In the genomic region with DNA sequence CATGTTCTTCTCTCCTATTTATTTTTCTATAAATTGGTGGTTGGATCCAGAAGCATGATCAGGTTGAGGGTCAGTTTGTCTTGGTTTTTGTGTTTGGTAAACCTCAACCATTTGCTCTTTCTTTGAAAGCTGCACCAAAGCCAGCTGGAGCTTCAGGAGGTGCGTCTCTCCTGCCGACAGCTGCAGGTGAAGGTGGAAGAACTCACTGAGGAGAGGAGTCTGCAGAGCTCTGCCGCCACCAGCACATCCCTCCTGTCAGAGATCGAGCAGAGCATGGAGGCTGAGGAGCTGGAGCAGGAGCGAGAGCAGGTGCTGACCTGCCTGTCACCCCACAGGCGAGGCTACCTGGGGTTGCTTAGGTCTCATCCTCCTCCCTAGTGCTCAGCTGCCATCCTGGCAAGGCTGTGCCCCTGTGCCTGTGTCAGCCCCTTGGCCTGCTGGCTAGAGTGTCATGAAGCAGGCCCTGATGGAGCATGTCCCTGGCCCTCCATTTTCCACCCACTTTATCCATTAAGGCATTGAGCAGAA, we compare ENCODE assay signal across 21 cellular contexts. TPM values are rescaled to one million over a fixed set of nuclear protein-coding genes. Genes with fewer than 3 reads are reported as not detected.
DNase-seq lines count a peak whose midpoint lies in the region.
"Had no signal": no experiment of that assay in that cellular context is flagged by ENCODE, and none has a peak within 500 bp of the region (broad histone marks: within the 10 kb centered on the region; RNA-seq: fewer than 3 reads in every experiment).

No MANE protein-coding gene starts in this region.

- intact Hi-C loops in activated naive CD4-positive, alpha-beta T cell treated with anti-CD3 and anti-CD28 coated beads for 36 hours (cut with micrococcal nuclease): no loop called here

- CTCF ChIA-PET in activated naive CD4-positive, alpha-beta T cell treated with anti-CD3 and anti-CD28 coated beads for 36 hours (lab: Charles Lee): interaction anchor here (0.6 to 1.5 kb wide), 3 partner anchors 9 to 38 kb away, joined by 3 to 4 read pairs (median 3); no protein-coding TSS in a partner anchor

- peaks cover 23% of the 10 kb centered on the region for H3K4me1 Mint-ChIP-seq in activated naive CD4-positive, alpha-beta T cell treated with anti-CD3 and anti-CD28 coated beads for 36 hours (ENCODE audit: low read depth)
- H3K4me1 Mint-ChIP-seq: GM23338 had no signal

- DNase-seq in activated naive CD4-positive, alpha-beta T cell treated with anti-CD3 and anti-CD28 coated beads for 36 hours: no peak
- DNase-seq in activated naive CD4-positive, alpha-beta T cell treated with Interleukin-2 at 50 U/mL for 16 hours: no peak
- peak; percentile 33 for DNase-seq in activated CD8-positive, alpha-beta memory T cell treated with anti-CD3 and anti-CD28 coated beads, Interleukin-2, amount 50 U/mL, for 48 hours
- DNase-seq in islet precursor cell: peak; percentile 18
- DNase-seq in T-helper 2 cell: no peak
- DNase-seq in NCI-H526 treated with DMSO at 0.1 percent for 48 hours (lab: John Stamatoyannopoulos, UW): no peak
- no peak for DNase-seq in NCI-H82 (lab: John Stamatoyannopoulos, UW)
- DNase-seq: AML-193; Caco-2; CD4-positive, alpha-beta T cell; IMR-90; KG1; MG63; NCI-H1105 treated with DMSO at 0.1 percent for 48 hours; NCI-H146; NCI-H2029; NCI-H446; NCI-H524 treated with DMSO at 0.1 percent for 48 hours; PC-9; Right ventricle myocardium superior had no signal

- peak overlapping the region; percentile 30 for H3K27ac Mint-ChIP-seq in activated naive CD4-positive, alpha-beta T cell treated with anti-CD3 and anti-CD28 coated beads for 36 hours
- H3K27ac Mint-ChIP-seq: CD4-positive, alpha-beta T cell; GM23338 had no signal

- H3K27me3 Mint-ChIP-seq in activated naive CD4-positive, alpha-beta T cell treated with anti-CD3 and anti-CD28 coated beads for 36 hours (ENCODE audit: low read depth): no peaks in the 10 kb centered on the region
- H3K27me3 Mint-ChIP-seq: CD4-positive, alpha-beta T cell had no signal

- H3K36me3 Mint-ChIP-seq in activated naive CD4-positive, alpha-beta T cell treated with anti-CD3 and anti-CD28 coated beads for 36 hours (ENCODE audit: low read depth): peaks cover 49% of the 10 kb centered on the region

- H3K9me3 Mint-ChIP-seq in activated naive CD4-positive, alpha-beta T cell treated with anti-CD3 and anti-CD28 coated beads for 36 hours: peaks cover 1% of the 10 kb centered on the region
- H3K9me3 Mint-ChIP-seq: CD4-positive, alpha-beta T cell; GM23338 had no signal

- no peak overlapping the region for H3K4me3 Mint-ChIP-seq in activated naive CD4-positive, alpha-beta T cell treated with anti-CD3 and anti-CD28 coated beads for 36 hours
- H3K4me3 Mint-ChIP-seq: CD4-positive, alpha-beta T cell; GM23338 had no signal

RNA-seq across cellular contexts. Expression of a gene that starts 45.0 kb away (rescaled TPM):
- total RNA-seq in activated naive CD4-positive, alpha-beta T cell treated with anti-CD3 and anti-CD28 coated beads for 36 hours: 10 to 100 TPM; 41.3 to 45.7 TPM

Comparison
In these comparisons a context has a peak if more than half of its experiments do, and no peak if none do; other contexts are left out.
1. DNase-seq: peak in activated CD8-positive, alpha-beta memory T cell treated with anti-CD3 and anti-CD28 coated beads, Interleukin-2, amount 50 U/mL, for 48 hours (single experiment) and islet precursor cell (single experiment); none in activated naive CD4-positive, alpha-beta T cell treated with anti-CD3 and anti-CD28 coated beads for 36 hours (single experiment), activated naive CD4-positive, alpha-beta T cell treated with Interleukin-2 at 50 U/mL for 16 hours (single experiment), T-helper 2 cell (0 of 5), NCI-H526 treated with DMSO at 0.1 percent for 48 hours (single experiment) and NCI-H82 (single experiment).